9 cellular contexts compared by ENCODE assay signal in genomic region chr17:44794699-44795413, GRCh38. TPM values are rescaled to one million over a fixed set of nuclear protein-coding genes. Genes with fewer than 3 reads are reported as not detected.
A peak's percentile ranks its signal among the peaks of the same experiment; 100 is the strongest.
DNase-seq lines count a peak whose midpoint lies in the region; ATAC-seq, FAIRE-seq and TF ChIP-seq lines count a peak whose summit lies in the region.
"Had no signal": no experiment of that assay in that cellular context is flagged by ENCODE, and none has a peak within 500 bp of the region (broad histone marks: within the 10 kb centered on the region; RNA-seq: fewer than 3 reads in every experiment).

No MANE protein-coding gene starts in this region.

- intact Hi-C loops in posterior vena cava (cut with DNase I), result loop anchor here in 1 of 2 donors (5.0 kb wide), 1 partner anchor 32 kb away; no protein-coding TSS in a partner anchor

- no peak overlapping the region for H3K4me3 ChIP-seq in fibroblast of mammary gland (ENCODE audit: control insufficient read depth, low read depth, low read length)

- CTCF ChIA-PET in RWPE1 (lab: Yijun Ruan, JAX), result interaction anchor here (0.6 to 1.8 kb wide), 2 partner anchors 8 to 15 kb away, joined by 4 to 8 read pairs; no protein-coding TSS in a partner anchor

- POLR2A ChIA-PET in RWPE1 (lab: Yijun Ruan, JAX; ENCODE audit: low non-redundant PET), result no interaction called here

- TF ChIP-seq CTCF in RWPE1 (conservative IDR thresholded peaks at IDR 0.05; ENCODE audit: low read depth), result no peak
- TF ChIP-seq CTCF in fibroblast of mammary gland (conservative IDR thresholded peaks at IDR 0.05; ENCODE audit: control insufficient read depth, insufficient read depth, low read depth, low read length), result no peak

- no peak for ATAC-seq in GM18870 (IDR thresholded peaks at IDR 0.05; ENCODE audit: unreplicated experiment)

- peak overlapping the region; percentile 67 for H3K27ac ChIP-seq in RWPE1

- peak; percentile 33 for DNase-seq in RWPE1 (ENCODE audit: low spot score)
- peak; percentile 94 for DNase-seq in fibroblast of mammary gland (ENCODE audit: low read depth)
- DNase-seq in posterior vena cava (ENCODE audit: low spot score), result peak; percentile 41
- no peak for DNase-seq in NCI-H82 treated with DMSO at 0.1 percent for 48 hours (lab: John Stamatoyannopoulos, UW; ENCODE audit: unreplicated experiment)
- DNase-seq in NCI-H1092 (lab: John Stamatoyannopoulos, UW), result no peak
- DNase-seq in activated CD4-positive, alpha-beta T cell treated with anti-CD3 and anti-CD28 coated beads for 1 hour, result no peak
- DNase-seq: stimulated activated naive B cell treated with anti-CD40 and anti-IgM and Interleukin-4, amounts not matched to agents 10 μg/mL and 1 μg/mL and 100 μg/mL, for 72 hours had no signal

- FAIRE-seq in G401.6 (lab: Jason Lieb, UNC), result peak; percentile 70

RNA-seq across cellular contexts. Expression of gene GJC1, which starts 35.2 kb away (rescaled TPM):
- total RNA-seq in posterior vena cava, result 10 to 100 TPM; 30.4 to 80.8 TPM

RNA-seq across cellular contexts. Expression of gene ADAM11, which starts 36.1 kb away (rescaled TPM):
- total RNA-seq in posterior vena cava, result under 1 TPM; 0.29 to 0.42 TPM

RNA-seq across cellular contexts. Expression of gene HIGD1B, which starts 52.8 kb away (rescaled TPM):
- total RNA-seq in posterior vena cava, result 1 to 10 TPM; 1.8 to 1.9 TPM

Comparison
In these comparisons a context has a peak if more than half of its experiments do, and no peak if none do; other contexts are left out.
1. DNase-seq: peak in RWPE1 (single experiment), fibroblast of mammary gland (single experiment) and posterior vena cava (single experiment); none in NCI-H82 treated with DMSO at 0.1 percent for 48 hours (single experiment), NCI-H1092 (single experiment) and activated CD4-positive, alpha-beta T cell treated with anti-CD3 and anti-CD28 coated beads for 1 hour (single experiment).